ENCODE assay signal across 13 cellular contexts in genomic region chr9:42223230-42223629, GRCh38. TPM values are rescaled to one million over a fixed set of nuclear protein-coding genes. Genes with fewer than 3 reads are reported as not detected.
"Had no signal": no experiment of that assay in that cellular context is flagged by ENCODE, and none has a peak within 500 bp of the region (broad histone marks: within the 10 kb centered on the region; RNA-seq: fewer than 3 reads in every experiment).

No MANE protein-coding gene starts in this region.

RNA-seq across cellular contexts. Expression of gene SPATA31A6, which starts 39.8 kb away (rescaled TPM):
- total RNA-seq: activated CD4-positive, alpha-beta T cell treated with anti-CD3 and anti-CD28 coated beads, Interleukin-2, amount 10 ng/mL, durations not matched to agents 24 days and 14 days; activated CD8-positive, alpha-beta memory T cell treated with anti-CD3 and anti-CD28 coated beads for 36 hours; activated CD8-positive, alpha-beta T cell treated with anti-CD3 and anti-CD28 coated beads for 36 hours; activated naive CD8-positive, alpha-beta T cell treated with anti-CD3 and anti-CD28 coated beads for 36 hours; activated T-cell treated with anti-CD3 and anti-CD28 coated beads, Interleukin-2, amount 50 U/mL, for 72 hours; activated T-helper 17 cell treated with anti-CD3 and anti-CD28 coated beads, Interleukin-2, amount 50 U/mL, for 72 hours; ascending aorta; cardiac muscle cell; chondrocyte; LHCN-M2; PC-3; Peyer's patch; Right ventricle myocardium superior had no signal
- polyA plus RNA-seq: cardiac muscle cell had no signal
